Comparison of ENCODE assay signal across 8 cellular contexts in the genomic region with DNA sequence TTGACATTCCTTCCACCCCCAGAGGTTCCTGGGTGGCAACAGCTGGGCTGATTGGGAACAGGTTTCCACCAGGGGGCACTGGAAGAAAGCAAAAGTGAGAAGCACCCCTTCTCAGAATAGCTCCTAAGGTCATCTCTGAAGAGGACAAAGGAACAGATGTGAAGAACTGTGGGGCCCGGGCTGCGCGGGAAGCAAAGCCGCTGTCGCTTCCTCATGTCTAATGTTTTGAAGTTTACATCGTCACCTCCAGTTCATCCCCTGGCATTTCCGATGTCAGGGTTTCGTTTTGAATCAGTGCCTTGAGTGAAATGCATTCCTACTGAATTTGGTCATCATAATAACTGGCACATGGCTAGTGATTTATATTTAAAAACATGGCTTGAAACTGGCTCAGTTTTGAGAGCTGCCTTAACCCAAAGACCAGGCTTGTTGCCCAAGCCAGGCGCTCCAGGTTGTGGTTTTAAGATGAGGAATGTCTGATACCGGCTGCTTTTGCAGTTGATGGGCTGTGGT. TPM values are rescaled to one million over a fixed set of nuclear protein-coding genes. Genes with fewer than 3 reads are reported as not detected.
DNase-seq lines count a peak whose midpoint lies in the region; ATAC-seq and TF ChIP-seq lines count a peak whose summit lies in the region.

No MANE protein-coding gene starts in this region.

- TF ChIP-seq POLR2A in Peyer's patch (IDR thresholded peaks at IDR 0.05) (no peak), testis (IDR thresholded peaks at IDR 0.05) (no peak)

- H3K27me3 ChIP-seq in Peyer's patch = no peaks in the 10 kb centered on the region
- H3K27me3 ChIP-seq in neutrophil = no peaks in the 10 kb centered on the region
- no peaks in the 10 kb centered on the region for H3K27me3 ChIP-seq in testis

- H3K36me3 ChIP-seq in Peyer's patch (no peaks in the 10 kb centered on the region), neutrophil (no peaks in the 10 kb centered on the region), testis (ENCODE audit: low read depth, missing control alignments) (no peaks in the 10 kb centered on the region)

- no peaks in the 10 kb centered on the region for H3K27me3 Mint-ChIP-seq in activated T-cell treated with anti-CD3 and anti-CD28 coated beads, Interleukin-2, amount 50 U/mL, for 4 hours (ENCODE audit: low read depth)

- peak overlapping the region; percentile 71 for H3K4me3 Mint-ChIP-seq in activated T-cell treated with anti-CD3 and anti-CD28 coated beads, Interleukin-2, amount 50 U/mL, for 4 hours

- H3K4me3 ChIP-seq in Peyer's patch (no peak overlapping the region), neutrophil (ENCODE audit: low read depth in 1 of 2, low read length in 1 of 2) (no peak overlapping the region), testis (no peak overlapping the region)

- H3K36me3 Mint-ChIP-seq in activated T-cell treated with anti-CD3 and anti-CD28 coated beads, Interleukin-2, amount 50 U/mL, for 4 hours (ENCODE audit: insufficient read depth) = no peaks in the 10 kb centered on the region

- peak overlapping the region in 1 of 4 donors; percentile 27 for H3K27ac ChIP-seq in Peyer's patch
- no peak overlapping the region for H3K27ac ChIP-seq in neutrophil
- no peak overlapping the region for H3K27ac ChIP-seq in testis

- WGBS in testis, 2 donors = 57 to 60% methylated on average over 10 of the region's 10 CpGs

- no peaks in the 10 kb centered on the region for H3K9me3 Mint-ChIP-seq in activated T-cell treated with anti-CD3 and anti-CD28 coated beads, Interleukin-2, amount 50 U/mL, for 4 hours

- no peaks in the 10 kb centered on the region for H3K9me3 ChIP-seq in Peyer's patch
- no peaks in the 10 kb centered on the region for H3K9me3 ChIP-seq in neutrophil
- H3K9me3 ChIP-seq in testis = no peaks in the 10 kb centered on the region

- peak; percentile 29 to 66 (median 58) for TF ChIP-seq CTCF in Peyer's patch (IDR thresholded peaks at IDR 0.05)
- peak; percentile 10 for TF ChIP-seq CTCF in neutrophil (IDR thresholded peaks at IDR 0.05)
- no peak for TF ChIP-seq CTCF in testis (IDR thresholded peaks at IDR 0.05)

- ATAC-seq in GM19468 (IDR thresholded peaks at IDR 0.05; ENCODE audit: extremely low read depth, unreplicated experiment) (peak; percentile 84), HG03571 (IDR thresholded peaks at IDR 0.05; ENCODE audit: unreplicated experiment) (peak; percentile 86)
- ATAC-seq in activated T-cell treated with anti-CD3 and anti-CD28 coated beads, Interleukin-2, amount 50 U/mL, for 4 hours = peak; percentile 72 to 74

- peak; percentile 60 for DNase-seq in COLO668 (lab: John Stamatoyannopoulos, UW; ENCODE audit: unreplicated experiment)
- DNase-seq in Peyer's patch = peak; percentile 57 to 84 (median 60)
- peak; percentile 61 for DNase-seq in activated T-cell treated with anti-CD3 and anti-CD28 coated beads, Interleukin-2, amount 50 U/mL, for 4 hours
- peak; percentile 98 for DNase-seq in fibroblast of peridontal ligament (ENCODE audit: extremely low read depth)
- peak; percentile 46 for DNase-seq in testis

- H3K4me1 Mint-ChIP-seq in activated T-cell treated with anti-CD3 and anti-CD28 coated beads, Interleukin-2, amount 50 U/mL, for 4 hours (ENCODE audit: low read depth) = peaks cover 91% of the 10 kb centered on the region

- intact Hi-C loops in testis (cut with DNase I; ENCODE audit: low total_unique reads) = no loop called here

- H3K4me1 ChIP-seq in Peyer's patch (peaks cover 0 to 15% (median 1%) of the 10 kb centered on the region in 4 donors), neutrophil (ENCODE audit: control insufficient read depth in 1 of 2, insufficient read depth in 1 of 2, low read depth in 1 of 2, low read length in 1 of 2) (peaks cover 8 to 9% of the 10 kb centered on the region in 2 experiments), testis (no peaks in the 10 kb centered on the region)

RNA-seq across cellular contexts. Expression of gene TXK, which starts 6.1 kb away (rescaled TPM):
- total RNA-seq in Peyer's patch (10 to 100 TPM in 2 of 4 donors, 1 to 10 TPM in 2; 3.9 to 33.0 (median 9.5) TPM), testis (1 to 10 TPM; 3.6 to 5.9 TPM)
- 1 to 10 TPM; 2.4 to 5.9 (median 4.8) TPM for total RNA-seq in activated T-cell treated with anti-CD3 and anti-CD28 coated beads, Interleukin-2, amount 50 U/mL, for 4 hours
- 3.1 TPM for polyA plus RNA-seq in testis (ENCODE audit: insufficient read depth, low read depth, low replicate concordance)

Comparison
In these comparisons a context has a peak if more than half of its experiments do, and no peak if none do; other contexts are left out.
1. DNase-seq: peak in every context shown above with its lines; median percentile 98 in fibroblast of peridontal ligament; 61 in activated T-cell treated with anti-CD3 and anti-CD28 coated beads, Interleukin-2, amount 50 U/mL, for 4 hours; 60 in COLO668; 60 in Peyer's patch; 46 in testis.
2. CTCF ChIP-seq: peak in Peyer's patch (6 of 6) and neutrophil (single experiment); none in testis (0 of 3).
3. Peak in every context shown above with its lines, with median percentiles within 50 percentile points of each other: ATAC-seq.